In genomic region chr7:19080076-19080475, GRCh38 we compare ENCODE assay signal across 17 cellular contexts. TPM values are rescaled to one million over a fixed set of nuclear protein-coding genes. Genes with fewer than 3 reads are reported as not detected.
DNase-seq lines count a peak whose midpoint lies in the region; ATAC-seq, FAIRE-seq and TF ChIP-seq lines count a peak whose summit lies in the region.
"Had no signal": no experiment of that assay in that cellular context is flagged by ENCODE, and none has a peak within 500 bp of the region (broad histone marks: within the 10 kb centered on the region; RNA-seq: fewer than 3 reads in every experiment).

No MANE protein-coding gene starts in this region.

- WGBS in trophoblast cell (ENCODE audit: extremely low coverage, insufficient coverage, insufficient read length) = no CpG with 5 or more reads among the region's 1 CpG

- peaks cover 3% of the 10 kb centered on the region for H3K27me3 Mint-ChIP-seq in GM23338 (ENCODE audit: insufficient read depth, low read depth, poor library complexity)
- H3K27me3 Mint-ChIP-seq in activated naive CD4-positive, alpha-beta T cell treated with anti-CD3 and anti-CD28 coated beads, Interleukin-2, amount 10 ng/mL, durations not matched to agents 7 days and 5 days = no peaks in the 10 kb centered on the region
- H3K27me3 Mint-ChIP-seq in naive thymus-derived CD4-positive, alpha-beta T cell = no peaks in the 10 kb centered on the region

- no peak overlapping the region for H4K91ac ChIP-seq in trophoblast cell (ENCODE audit: low read depth, low read length)

- no peak overlapping the region for H3K4me3 Mint-ChIP-seq in GM23338
- H3K4me3 Mint-ChIP-seq in activated naive CD4-positive, alpha-beta T cell treated with anti-CD3 and anti-CD28 coated beads, Interleukin-2, amount 10 ng/mL, durations not matched to agents 7 days and 5 days = no peak overlapping the region
- H3K4me3 Mint-ChIP-seq in naive thymus-derived CD4-positive, alpha-beta T cell = no peak overlapping the region

- H2BK120ac ChIP-seq in trophoblast cell (ENCODE audit: insufficient read depth, low read length, poor library complexity) = peak overlapping the region; percentile 53

- no peaks in the 10 kb centered on the region for H3K9me2 ChIP-seq in GM23338 (ENCODE audit: insufficient read depth)

- ATAC-seq in GM23338 (peak; percentile 73), mucosa of descending colon (no peak)
- no peak for ATAC-seq in naive thymus-derived CD4-positive, alpha-beta T cell
- ATAC-seq: K562 had no signal

- H3K4me1 Mint-ChIP-seq in GM23338 = peaks cover 16% of the 10 kb centered on the region
- H3K4me1 Mint-ChIP-seq in activated naive CD4-positive, alpha-beta T cell treated with anti-CD3 and anti-CD28 coated beads, Interleukin-2, amount 10 ng/mL, durations not matched to agents 7 days and 5 days = no peaks in the 10 kb centered on the region
- H3K4me1 Mint-ChIP-seq in naive thymus-derived CD4-positive, alpha-beta T cell = no peaks in the 10 kb centered on the region

- H3K27ac Mint-ChIP-seq in GM23338 = peak overlapping the region; percentile 75
- H3K27ac Mint-ChIP-seq in activated naive CD4-positive, alpha-beta T cell treated with anti-CD3 and anti-CD28 coated beads, Interleukin-2, amount 10 ng/mL, durations not matched to agents 7 days and 5 days = no peak overlapping the region
- H3K27ac Mint-ChIP-seq in naive thymus-derived CD4-positive, alpha-beta T cell = no peak overlapping the region

- no peaks in the 10 kb centered on the region for H3K27me3 ChIP-seq in GM23338 (ENCODE audit: insufficient read depth)
- H3K27me3 ChIP-seq in bronchial epithelial cell (ENCODE audit: control insufficient read depth, insufficient read depth, low read length) = no peaks in the 10 kb centered on the region
- no peaks in the 10 kb centered on the region for H3K27me3 ChIP-seq in trophoblast cell (ENCODE audit: insufficient read depth, low read length)
- no peaks in the 10 kb centered on the region for H3K27me3 ChIP-seq in naive thymus-derived CD4-positive, alpha-beta T cell (ENCODE audit: control insufficient read depth in 2 of 2, insufficient read depth in 2 of 2, low read length in 2 of 2)
- H3K27me3 ChIP-seq: Peyer's patch had no signal

- peak overlapping the region; percentile 6; the same call in 1 of the 2 replicates for H3K27ac ChIP-seq in GM23338 (ENCODE audit: low read depth)
- peak overlapping the region; percentile 53 for H3K27ac ChIP-seq in trophoblast cell (ENCODE audit: low read depth, low read length)
- H3K27ac ChIP-seq in naive thymus-derived CD4-positive, alpha-beta T cell (ENCODE audit: low read depth, low read length) = no peak overlapping the region
- H3K27ac ChIP-seq: Peyer's patch had no signal

- FAIRE-seq in bronchial epithelial cell (lab: Jason Lieb, UNC) = no peak
- FAIRE-seq: K562 had no signal

- no peak overlapping the region for H2AK5ac ChIP-seq in trophoblast cell (ENCODE audit: low read length)

- no peak overlapping the region for H3K9ac ChIP-seq in trophoblast cell (ENCODE audit: low read length)

- peak overlapping the region; percentile 54 for H2BK12ac ChIP-seq in trophoblast cell (ENCODE audit: low read length)

- POLR2A ChIA-PET in naive thymus-derived CD4-positive, alpha-beta T cell (lab: Charles Lee) = no interaction called here

- H3K9me3 Mint-ChIP-seq in GM23338 = no peaks in the 10 kb centered on the region
- H3K9me3 Mint-ChIP-seq in activated naive CD4-positive, alpha-beta T cell treated with anti-CD3 and anti-CD28 coated beads, Interleukin-2, amount 10 ng/mL, durations not matched to agents 7 days and 5 days = peaks cover 4% of the 10 kb centered on the region
- H3K9me3 Mint-ChIP-seq in naive thymus-derived CD4-positive, alpha-beta T cell = peaks cover 0 to 9% (median 3%) of the 10 kb centered on the region in 11 donors

- DNase-seq in GM23338 (ENCODE audit: low spot score) = peak; percentile 64
- peak; percentile 6 for DNase-seq in M059J (ENCODE audit: low read depth)
- DNase-seq in bronchial epithelial cell (ENCODE audit: low read depth) = peak; percentile 0
- peak; percentile 82 to 91 for DNase-seq in trophoblast cell
- DNase-seq in mucosa of descending colon = no peak
- no peak for DNase-seq in activated naive CD4-positive, alpha-beta T cell treated with anti-CD3 and anti-CD28 coated beads, Interleukin-2, amount 10 ng/mL, durations not matched to agents 7 days and 5 days
- DNase-seq in naive thymus-derived CD4-positive, alpha-beta T cell = no peak
- DNase-seq in GDM1 (lab: John Stamatoyannopoulos, UW) = no peak
- DNase-seq: AML-193, DMS79 treated with DMSO at 0.1 percent for 48 hours, HCEC 1CT, NCI-H1092, NCI-H1694, NCI-H345, Peyer's patch, Right ventricle myocardium superior had no signal

- H4K12ac ChIP-seq in trophoblast cell (ENCODE audit: low read depth, low read length) = no peak overlapping the region

- H3K9me3 ChIP-seq in trophoblast cell (ENCODE audit: insufficient read depth, low read depth, low read length) (no peaks in the 10 kb centered on the region), mucosa of descending colon (peaks cover 3% of the 10 kb centered on the region)
- H3K9me3 ChIP-seq in naive thymus-derived CD4-positive, alpha-beta T cell (ENCODE audit: control insufficient read depth in 2 of 3, low read length in 3 of 3) = no peaks in the 10 kb centered on the region
- H3K9me3 ChIP-seq: Peyer's patch had no signal

- H3K4me2 ChIP-seq in GM23338 (no peak overlapping the region), trophoblast cell (ENCODE audit: low read length) (no peak overlapping the region)

- no peak overlapping the region for H4K8ac ChIP-seq in trophoblast cell (ENCODE audit: low read depth, low read length)

- H3K23ac ChIP-seq in trophoblast cell (ENCODE audit: low read length) = no peak overlapping the region

- CTCF ChIA-PET in activated naive CD4-positive, alpha-beta T cell treated with anti-CD3 and anti-CD28 coated beads, Interleukin-2, amount 10 ng/mL, durations not matched to agents 7 days and 5 days (lab: Charles Lee) = no interaction called here
- CTCF ChIA-PET in naive thymus-derived CD4-positive, alpha-beta T cell (lab: Charles Lee) = no interaction called here

- H3K79me2 ChIP-seq in GM23338 (replicated peaks; ENCODE audit: insufficient read depth) (no peaks in the 10 kb centered on the region), trophoblast cell (ENCODE audit: control insufficient read depth, insufficient read depth, low read length, poor library complexity) (no peaks in the 10 kb centered on the region)

- H3K36me3 Mint-ChIP-seq in GM23338 (ENCODE audit: low read depth) = no peaks in the 10 kb centered on the region
- no peaks in the 10 kb centered on the region for H3K36me3 Mint-ChIP-seq in activated naive CD4-positive, alpha-beta T cell treated with anti-CD3 and anti-CD28 coated beads, Interleukin-2, amount 10 ng/mL, durations not matched to agents 7 days and 5 days
- no peaks in the 10 kb centered on the region for H3K36me3 Mint-ChIP-seq in naive thymus-derived CD4-positive, alpha-beta T cell

- intact Hi-C loops in mucosa of descending colon (cut with DNase I, micrococcal nuclease) = no loop called here
- intact Hi-C loops in naive thymus-derived CD4-positive, alpha-beta T cell (cut with micrococcal nuclease) = no loop called here

- H4K20me1 ChIP-seq in GM23338 (replicated peaks; ENCODE audit: insufficient read depth) = no peaks in the 10 kb centered on the region

- H2AFZ ChIP-seq in GM23338 (no peak overlapping the region), trophoblast cell (ENCODE audit: insufficient read depth, low read length, poor library complexity) (no peak overlapping the region)

- H2BK5ac ChIP-seq in trophoblast cell (ENCODE audit: low read depth, low read length, poor library complexity) = peak overlapping the region; percentile 66

- H3K4me3 ChIP-seq in GM23338 (no peak overlapping the region), bronchial epithelial cell (ENCODE audit: low read depth, low read length) (no peak overlapping the region), trophoblast cell (ENCODE audit: low read depth, low read length) (no peak overlapping the region), mucosa of descending colon (no peak overlapping the region)
- no peak overlapping the region for H3K4me3 ChIP-seq in naive thymus-derived CD4-positive, alpha-beta T cell (ENCODE audit: low read length)
- H3K4me3 ChIP-seq: K562, Peyer's patch had no signal

- peaks cover 3% of the 10 kb centered on the region for H3K79me1 ChIP-seq in trophoblast cell (ENCODE audit: low read length)

- TF ChIP-seq CTCF in GM23338 (conservative IDR thresholded peaks at IDR 0.05; ENCODE audit: low read depth in 2 of 2) (no peak), bronchial epithelial cell (IDR thresholded peaks at IDR 0.05; ENCODE audit: insufficient read depth, low read length, severe bottlenecking) (no peak), mucosa of descending colon (IDR thresholded peaks at IDR 0.05) (no peak)

- no peaks in the 10 kb centered on the region for H3F3A ChIP-seq in GM23338 (replicated peaks; ENCODE audit: low read depth)

- no peak overlapping the region for H3K18ac ChIP-seq in trophoblast cell (ENCODE audit: low read length)

- no peaks in the 10 kb centered on the region for H3K36me3 ChIP-seq in GM23338 (ENCODE audit: insufficient read depth)
- no peaks in the 10 kb centered on the region for H3K36me3 ChIP-seq in bronchial epithelial cell (ENCODE audit: control insufficient read depth, insufficient read depth, low read length)
- no peaks in the 10 kb centered on the region for H3K36me3 ChIP-seq in trophoblast cell (ENCODE audit: control insufficient read depth in 1 of 2, insufficient read depth in 2 of 2, low read length in 2 of 2)
- no peaks in the 10 kb centered on the region for H3K36me3 ChIP-seq in mucosa of descending colon (ENCODE audit: low read depth)
- H3K36me3 ChIP-seq in naive thymus-derived CD4-positive, alpha-beta T cell (ENCODE audit: control insufficient read depth in 2 of 3, insufficient read depth in 3 of 3, low read length in 3 of 3) = no peaks in the 10 kb centered on the region
- H3K36me3 ChIP-seq: Peyer's patch had no signal

- H3K4me1 ChIP-seq in GM23338 (ENCODE audit: insufficient read depth) (no peaks in the 10 kb centered on the region), trophoblast cell (ENCODE audit: control insufficient read depth in 1 of 2, insufficient read depth in 2 of 2, low read length in 2 of 2) (peaks cover 0 to 9% of the 10 kb centered on the region in 2 experiments), mucosa of descending colon (ENCODE audit: low read depth) (no peaks in the 10 kb centered on the region)
- H3K4me1 ChIP-seq in naive thymus-derived CD4-positive, alpha-beta T cell (ENCODE audit: control insufficient read depth in 2 of 2, insufficient read depth in 2 of 2, low read length in 2 of 2) = no peaks in the 10 kb centered on the region
- H3K4me1 ChIP-seq: Peyer's patch had no signal

- no peak overlapping the region for H3K14ac ChIP-seq in trophoblast cell (ENCODE audit: low read length)

- peak overlapping the region; percentile 62 for H3K4ac ChIP-seq in trophoblast cell (ENCODE audit: low read depth, low read length)

RNA-seq across cellular contexts. Expression of gene TWIST1, which starts 37.4 kb away (rescaled TPM):
- 0.12 and 0.24 TPM in 2 replicates for total RNA-seq in GM23338 (2014; rRNA removed; shearing (Covaris generic))
- 0.24 and 0.35 TPM in 2 replicates for polyA plus RNA-seq in GM23338 (2016; fragmentation: Nextera tagmentation; extraction: Ambion mirVana)
- total RNA-seq in M059J (2014; rRNA removed; shearing (Covaris generic)) = 15.0 and 24.0 TPM in 2 replicates
- 9.0 and 23.7 TPM in 2 replicates for total RNA-seq in bronchial epithelial cell
- 4.8 and 5.1 TPM in 2 replicates for polyA plus RNA-seq in trophoblast cell (2013)
- 1 to 10 TPM in 1 of 3 donors, under 1 TPM in 1, not detected in 1; 0.36 to 1.3 TPM for total RNA-seq in mucosa of descending colon
- 1 to 10 TPM in 1 of 5 experiments, not detected in 4; 3.4 TPM for total RNA-seq in naive thymus-derived CD4-positive, alpha-beta T cell
- not detected for polyA plus RNA-seq in naive thymus-derived CD4-positive, alpha-beta T cell

Comparison
In these comparisons a context has a peak if more than half of its experiments do, and no peak if none do; other contexts are left out.
1. DNase-seq: peak in GM23338 (single experiment), M059J (single experiment), bronchial epithelial cell (single experiment) and trophoblast cell (2 of 2); none in mucosa of descending colon (0 of 3), activated naive CD4-positive, alpha-beta T cell treated with anti-CD3 and anti-CD28 coated beads, Interleukin-2, amount 10 ng/mL, durations not matched to agents 7 days and 5 days (single experiment), naive thymus-derived CD4-positive, alpha-beta T cell (0 of 9) and GDM1 (single experiment).